1 cellular context compared by ENCODE assay signal in the genomic region with DNA sequence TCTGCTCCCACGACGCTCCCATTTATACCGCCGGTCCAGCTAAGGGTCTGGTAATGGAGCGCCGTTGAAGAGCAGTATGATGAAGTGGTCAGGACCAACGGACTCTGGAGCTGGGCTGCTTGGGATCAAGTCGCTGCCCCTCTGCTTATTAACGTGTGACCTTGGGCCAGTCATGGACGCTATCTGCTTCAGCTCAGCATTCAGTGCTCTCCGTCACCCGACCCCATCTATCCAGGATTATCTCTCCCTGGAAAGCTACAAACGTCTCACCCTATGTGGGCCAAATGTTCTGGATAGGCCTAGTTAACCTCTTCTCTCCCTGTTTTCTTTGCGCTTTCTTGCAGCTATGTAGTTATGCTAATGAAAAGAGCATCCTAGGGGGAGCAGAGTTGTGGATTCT.
TF ChIP-seq lines count a peak whose summit lies in the region.

No MANE protein-coding gene starts in this region.

TF ChIP-seq in K562, 482 proteins besides CTCF, POLR2A, EP300 and RAD21 (continued from another document):
- TF ChIP-seq, protein P1, sequence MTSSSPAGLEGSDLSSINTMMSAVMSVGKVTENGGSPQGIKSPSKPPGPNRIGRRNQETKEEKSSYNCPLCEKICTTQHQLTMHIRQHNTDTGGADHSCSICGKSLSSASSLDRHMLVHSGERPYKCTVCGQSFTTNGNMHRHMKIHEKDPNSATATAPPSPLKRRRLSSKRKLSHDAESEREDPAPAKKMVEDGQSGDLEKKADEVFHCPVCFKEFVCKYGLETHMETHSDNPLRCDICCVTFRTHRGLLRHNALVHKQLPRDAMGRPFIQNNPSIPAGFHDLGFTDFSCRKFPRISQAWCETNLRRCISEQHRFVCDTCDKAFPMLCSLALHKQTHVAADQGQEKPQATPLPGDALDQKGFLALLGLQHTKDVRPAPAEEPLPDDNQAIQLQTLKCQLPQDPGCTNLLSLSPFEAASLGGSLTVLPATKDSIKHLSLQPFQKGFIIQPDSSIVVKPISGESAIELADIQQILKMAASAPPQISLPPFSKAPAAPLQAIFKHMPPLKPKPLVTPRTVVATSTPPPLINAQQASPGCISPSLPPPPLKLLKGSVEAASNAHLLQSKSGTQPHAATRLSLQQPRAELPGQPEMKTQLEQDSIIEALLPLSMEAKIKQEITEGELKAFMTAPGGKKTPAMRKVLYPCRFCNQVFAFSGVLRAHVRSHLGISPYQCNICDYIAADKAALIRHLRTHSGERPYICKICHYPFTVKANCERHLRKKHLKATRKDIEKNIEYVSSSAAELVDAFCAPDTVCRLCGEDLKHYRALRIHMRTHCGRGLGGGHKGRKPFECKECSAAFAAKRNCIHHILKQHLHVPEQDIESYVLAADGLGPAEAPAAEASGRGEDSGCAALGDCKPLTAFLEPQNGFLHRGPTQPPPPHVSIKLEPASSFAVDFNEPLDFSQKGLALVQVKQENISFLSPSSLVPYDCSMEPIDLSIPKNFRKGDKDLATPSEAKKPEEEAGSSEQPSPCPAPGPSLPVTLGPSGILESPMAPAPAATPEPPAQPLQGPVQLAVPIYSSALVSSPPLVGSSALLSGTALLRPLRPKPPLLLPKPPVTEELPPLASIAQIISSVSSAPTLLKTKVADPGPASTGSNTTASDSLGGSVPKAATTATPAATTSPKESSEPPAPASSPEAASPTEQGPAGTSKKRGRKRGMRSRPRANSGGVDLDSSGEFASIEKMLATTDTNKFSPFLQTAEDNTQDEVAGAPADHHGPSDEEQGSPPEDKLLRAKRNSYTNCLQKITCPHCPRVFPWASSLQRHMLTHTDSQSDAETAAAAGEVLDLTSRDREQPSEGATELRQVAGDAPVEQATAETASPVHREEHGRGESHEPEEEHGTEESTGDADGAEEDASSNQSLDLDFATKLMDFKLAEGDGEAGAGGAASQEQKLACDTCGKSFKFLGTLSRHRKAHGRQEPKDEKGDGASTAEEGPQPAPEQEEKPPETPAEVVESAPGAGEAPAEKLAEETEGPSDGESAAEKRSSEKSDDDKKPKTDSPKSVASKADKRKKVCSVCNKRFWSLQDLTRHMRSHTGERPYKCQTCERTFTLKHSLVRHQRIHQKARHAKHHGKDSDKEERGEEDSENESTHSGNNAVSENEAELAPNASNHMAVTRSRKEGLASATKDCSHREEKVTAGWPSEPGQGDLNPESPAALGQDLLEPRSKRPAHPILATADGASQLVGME (CRISPR knock-in tag; IDR thresholded peaks at IDR 0.05) = no peak
- TF ChIP-seq GTF2A2 (tag; IDR thresholded peaks at IDR 0.05) (no peak), PML (IDR thresholded peaks at IDR 0.05; ENCODE audit: low read length) (no peak), MIER1 (IDR thresholded peaks at IDR 0.05; ENCODE audit: low read depth) (no peak), ETS2 (tag; IDR thresholded peaks at IDR 0.05; ENCODE audit: borderline replicate concordance, poor library complexity, severe bottlenecking) (no peak), SMARCA5 (IDR thresholded peaks at IDR 0.05) (no peak), NEUROD1 (IDR thresholded peaks at IDR 0.05; ENCODE audit: borderline replicate concordance, low read depth, low read length, partially characterized antibody) (no peak), ZNF174 (CRISPR knock-in tag; IDR thresholded peaks at IDR 0.05) (0 out of 2 replicates have a peak, but pooled peaks have one; percentile 24), SAP30 (IDR thresholded peaks at IDR 0.05; ENCODE audit: borderline replicate concordance, insufficient read depth, low read depth, low read length, poor library complexity, severe bottlenecking) (no peak), CHD2 (IDR thresholded peaks at IDR 0.05; ENCODE audit: low read depth, low read length) (no peak), FOXK2 (conservative IDR thresholded peaks at IDR 0.05 in 1 of 2, IDR thresholded peaks at IDR 0.05 in 1 of 2; ENCODE audit: low read depth in 2 of 2) (no peak), RFX1 (IDR thresholded peaks at IDR 0.05) (no peak), ZEB2 (IDR thresholded peaks at IDR 0.05) (no peak), SMAD2 (IDR thresholded peaks at IDR 0.05; ENCODE audit: low read depth, low read length) (no peak), MAZ (CRISPR knock-in tag; conservative IDR thresholded peaks at IDR 0.05 in 1 of 2, IDR thresholded peaks at IDR 0.05 in 1 of 2) (no peak), FIP1L1 (IDR thresholded peaks at IDR 0.05; ENCODE audit: low read depth, low read length, poor library complexity, severe bottlenecking) (no peak), ZNF140 (CRISPR knock-in tag; IDR thresholded peaks at IDR 0.05) (no peak), JUND (IDR thresholded peaks at IDR 0.05; ENCODE audit: borderline replicate concordance, low read depth, low read length) (no peak), JUND (tag; IDR thresholded peaks at IDR 0.05; ENCODE audit: borderline replicate concordance, low read depth, low read length) (no peak), ELF2 (CRISPR knock-in tag; IDR thresholded peaks at IDR 0.05) (no peak), ZNF134 (CRISPR knock-in tag; conservative IDR thresholded peaks at IDR 0.05) (no peak), PHF21A (IDR thresholded peaks at IDR 0.05; ENCODE audit: borderline replicate concordance, low read depth) (no peak), RBM22 (IDR thresholded peaks at IDR 0.05; ENCODE audit: low read depth, low read length, poor library complexity, severe bottlenecking) (no peak)
- TF ChIP-seq, protein P2, sequence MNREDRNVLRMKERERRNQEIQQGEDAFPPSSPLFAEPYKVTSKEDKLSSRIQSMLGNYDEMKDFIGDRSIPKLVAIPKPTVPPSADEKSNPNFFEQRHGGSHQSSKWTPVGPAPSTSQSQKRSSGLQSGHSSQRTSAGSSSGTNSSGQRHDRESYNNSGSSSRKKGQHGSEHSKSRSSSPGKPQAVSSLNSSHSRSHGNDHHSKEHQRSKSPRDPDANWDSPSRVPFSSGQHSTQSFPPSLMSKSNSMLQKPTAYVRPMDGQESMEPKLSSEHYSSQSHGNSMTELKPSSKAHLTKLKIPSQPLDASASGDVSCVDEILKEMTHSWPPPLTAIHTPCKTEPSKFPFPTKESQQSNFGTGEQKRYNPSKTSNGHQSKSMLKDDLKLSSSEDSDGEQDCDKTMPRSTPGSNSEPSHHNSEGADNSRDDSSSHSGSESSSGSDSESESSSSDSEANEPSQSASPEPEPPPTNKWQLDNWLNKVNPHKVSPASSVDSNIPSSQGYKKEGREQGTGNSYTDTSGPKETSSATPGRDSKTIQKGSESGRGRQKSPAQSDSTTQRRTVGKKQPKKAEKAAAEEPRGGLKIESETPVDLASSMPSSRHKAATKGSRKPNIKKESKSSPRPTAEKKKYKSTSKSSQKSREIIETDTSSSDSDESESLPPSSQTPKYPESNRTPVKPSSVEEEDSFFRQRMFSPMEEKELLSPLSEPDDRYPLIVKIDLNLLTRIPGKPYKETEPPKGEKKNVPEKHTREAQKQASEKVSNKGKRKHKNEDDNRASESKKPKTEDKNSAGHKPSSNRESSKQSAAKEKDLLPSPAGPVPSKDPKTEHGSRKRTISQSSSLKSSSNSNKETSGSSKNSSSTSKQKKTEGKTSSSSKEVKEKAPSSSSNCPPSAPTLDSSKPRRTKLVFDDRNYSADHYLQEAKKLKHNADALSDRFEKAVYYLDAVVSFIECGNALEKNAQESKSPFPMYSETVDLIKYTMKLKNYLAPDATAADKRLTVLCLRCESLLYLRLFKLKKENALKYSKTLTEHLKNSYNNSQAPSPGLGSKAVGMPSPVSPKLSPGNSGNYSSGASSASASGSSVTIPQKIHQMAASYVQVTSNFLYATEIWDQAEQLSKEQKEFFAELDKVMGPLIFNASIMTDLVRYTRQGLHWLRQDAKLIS (CRISPR knock-in tag; IDR thresholded peaks at IDR 0.05) = no peak
TF ChIP-seq in K562: peak in this region for 8.
